ENCODE assay signal across 8 cellular contexts in genomic region chrX:129759576-129760061, GRCh38. TPM values are rescaled to one million over a fixed set of nuclear protein-coding genes. Genes with fewer than 3 reads are reported as not detected.
A peak's percentile ranks its signal among the peaks of the same experiment; 100 is the strongest.
DNase-seq lines count a peak whose midpoint lies in the region; ATAC-seq, FAIRE-seq and TF ChIP-seq lines count a peak whose summit lies in the region.

No MANE protein-coding gene starts in this region.

- H3K27ac ChIP-seq in substantia nigra (ENCODE audit: low read depth, low read length, poor library complexity, severe bottlenecking) (peak overlapping the region; percentile 35), RWPE1 (no peak overlapping the region)

- H3K27me3 ChIP-seq in kidney epithelial cell (ENCODE audit: control insufficient read depth, insufficient read depth, low read length), result no peaks in the 10 kb centered on the region

- H3K36me3 ChIP-seq in kidney epithelial cell (ENCODE audit: control insufficient read depth, insufficient read depth, low read length), result no peaks in the 10 kb centered on the region

- CTCF ChIA-PET in RWPE1 (lab: Yijun Ruan, JAX), result no interaction called here

- no peak for ATAC-seq in GM21723 (IDR thresholded peaks at IDR 0.05; ENCODE audit: unreplicated experiment)

- DNase-seq in GM19239 (ENCODE audit: insufficient read length, low spot score), result no peak
- DNase-seq in RPMI7951 (ENCODE audit: low read depth), result peak; percentile 84
- peak; percentile 80 for DNase-seq in amniotic epithelial cell (ENCODE audit: low read depth)
- peak; percentile 32 for DNase-seq in kidney epithelial cell (ENCODE audit: low read depth)
- peak in 46 of 49 donors; percentile 1 to 77 (median 50) for DNase-seq in substantia nigra (lab: John Stamatoyannopoulos, UW)
- no peak for DNase-seq in NCI-H2081 (lab: John Stamatoyannopoulos, UW)
- DNase-seq in RWPE1 (ENCODE audit: low spot score), result no peak

- TF ChIP-seq CTCF in kidney epithelial cell (IDR thresholded peaks at IDR 0.05; ENCODE audit: insufficient read depth, low read length, poor library complexity, severe bottlenecking), result peak; percentile 3
- no peak for TF ChIP-seq CTCF in RWPE1 (conservative IDR thresholded peaks at IDR 0.05; ENCODE audit: low read depth)

- POLR2A ChIA-PET in RWPE1 (lab: Yijun Ruan, JAX; ENCODE audit: low non-redundant PET), result no interaction called here

- peak; percentile 98 for FAIRE-seq in GM19239 (lab: Jason Lieb, UNC)

- H3K4me3 ChIP-seq in kidney epithelial cell (ENCODE audit: low read depth, low read length), result no peak overlapping the region

RNA-seq across cellular contexts. Expression of gene SASH3, which starts 20.1 kb away (rescaled TPM):
- not detected in 2 replicates for total RNA-seq in RPMI7951 (2014; rRNA removed; shearing (Covaris generic))
- total RNA-seq in kidney epithelial cell, result not detected in 2 replicates

RNA-seq across cellular contexts. Expression of gene XPNPEP2, which starts 20.8 kb away (rescaled TPM):
- total RNA-seq in RPMI7951 (2014; rRNA removed; shearing (Covaris generic)), result not detected in 2 replicates
- not detected in 2 replicates for total RNA-seq in kidney epithelial cell

Comparison
In these comparisons a context has a peak if more than half of its experiments do, and no peak if none do; other contexts are left out.
1. DNase-seq: peak in RPMI7951 (single experiment), amniotic epithelial cell (single experiment), kidney epithelial cell (single experiment) and substantia nigra (46 of 49); none in GM19239 (single experiment), NCI-H2081 (0 of 2) and RWPE1 (single experiment).